15 cellular contexts compared by ENCODE assay signal in genomic region chr17:80118601-80119270, GRCh38. TPM values are rescaled to one million over a fixed set of nuclear protein-coding genes. Genes with fewer than 3 reads are reported as not detected.
"Had no signal": no experiment of that assay in that cellular context is flagged by ENCODE, and none has a peak within 500 bp of the region (broad histone marks: within the 10 kb centered on the region; RNA-seq: fewer than 3 reads in every experiment).

No MANE protein-coding gene starts in this region.

- H3K27me3 ChIP-seq: neutrophil, suprapubic skin, upper lobe of right lung had no signal

- H3K4me3 ChIP-seq: lower lobe of right lung, prostate gland, suprapubic skin, upper lobe of right lung had no signal

- H3K9me3 ChIP-seq: lower lobe of right lung, neutrophil, prostate gland, suprapubic skin, upper lobe of right lung had no signal

- H3K4me1 ChIP-seq: lower lobe of right lung, prostate gland, suprapubic skin, upper lobe of right lung had no signal

- H3K36me3 ChIP-seq: prostate gland, upper lobe of right lung had no signal

- ATAC-seq: stimulated activated naive CD8-positive, alpha-beta T cell treated with anti-CD3 and anti-CD28 coated beads, Interleukin-15, Interleukin-2, amounts not matched to agents 100 U/mL and 50 U/mL, for 24 hours had no signal

- H3K27ac ChIP-seq: lower lobe of right lung, neutrophil, prostate gland, suprapubic skin, upper lobe of right lung had no signal

- DNase-seq: activated CD4-positive, alpha-beta memory T cell treated with anti-CD3 and anti-CD28 coated beads for 36 hours; activated naive CD4-positive, alpha-beta T cell treated with anti-CD3 and anti-CD28 coated beads, Interleukin-2, amount 10 ng/mL, durations not matched to agents 7 days and 5 days; erythroblast; hypothalamus; lower lobe of right lung; midbrain; stimulated activated CD4-positive, alpha-beta T cell treated with anti-CD3 and anti-CD28 coated beads, Interleukin-4, amount 100 ng/mL, for 1 hour; stimulated activated CD8-positive, alpha-beta memory T cell treated with anti-CD3 and anti-CD28 coated beads, Interleukin-4, amount 100 ng/mL, for 48 hours; stimulated activated naive CD8-positive, alpha-beta T cell treated with anti-CD3 and anti-CD28 coated beads, Interleukin-15, Interleukin-2, amounts not matched to agents 100 U/mL and 50 U/mL, for 24 hours; SW 1271; upper lobe of right lung had no signal

RNA-seq across cellular contexts. Expression of gene CARD14, which starts 51.1 kb away (rescaled TPM):
- total RNA-seq: activated CD4-positive, alpha-beta memory T cell treated with anti-CD3 and anti-CD28 coated beads for 36 hours; activated T-helper 1 cell treated with anti-CD3 and anti-CD28 coated beads, Interleukin-12 subunit alpha, Interleukin-12 subunit beta, Interleukin-2, Interleukin-4 antibody, amounts not matched to agents 30 ng/mL and 10 ng/mL and 1 ng/mL, durations not matched to agents 14 hours and 24 hours and 36 hours had no signal
